In genomic region chr1:245978915-245979314, GRCh38 we compare ENCODE assay signal across 13 cellular contexts.
"Had no signal": no experiment of that assay in that cellular context is flagged by ENCODE, and none has a peak within 500 bp of the region (broad histone marks: within the 10 kb centered on the region; RNA-seq: fewer than 3 reads in every experiment).

No MANE protein-coding gene starts in this region.

- H3K27me3 ChIP-seq: gastrocnemius medialis, heart right ventricle had no signal

- H3K4me3 ChIP-seq: coronary artery, gastrocnemius medialis, heart right ventricle, left ventricle myocardium inferior had no signal

- DNase-seq: activated CD4-positive, alpha-beta T cell treated with anti-CD3 and anti-CD28 coated beads, Interleukin-2, amount 50 U/mL, for 48 hours; activated naive CD4-positive, alpha-beta T cell; activated T-cell treated with anti-CD3 and anti-CD28 coated beads, Interleukin-2, amount 50 U/mL, for 48 hours; effector CD8-positive, alpha-beta T cell; gastrocnemius medialis; heart right ventricle; kidney; left ventricle myocardium inferior; mesenchymal stem cell; retina; T-helper 17 cell had no signal

- H3K36me3 ChIP-seq: gastrocnemius medialis, heart right ventricle, left ventricle myocardium inferior had no signal

- H3K4me1 Mint-ChIP-seq: T-helper 17 cell had no signal

- H3K27me3 Mint-ChIP-seq: T-helper 17 cell had no signal

- ATAC-seq: gastrocnemius medialis, heart right ventricle, T-helper 17 cell had no signal

- H3K27ac ChIP-seq: coronary artery, gastrocnemius medialis, heart right ventricle, left ventricle myocardium inferior, parathyroid adenoma had no signal

- H3K9me3 ChIP-seq: gastrocnemius medialis, heart right ventricle, left ventricle myocardium inferior had no signal

- H3K4me1 ChIP-seq: gastrocnemius medialis, heart right ventricle, left ventricle myocardium inferior, parathyroid adenoma had no signal

- H3K27ac Mint-ChIP-seq: T-helper 17 cell had no signal

- H3K4me3 Mint-ChIP-seq: T-helper 17 cell had no signal
